Comparison of ENCODE assay signal across 18 cellular contexts in the genomic region with DNA sequence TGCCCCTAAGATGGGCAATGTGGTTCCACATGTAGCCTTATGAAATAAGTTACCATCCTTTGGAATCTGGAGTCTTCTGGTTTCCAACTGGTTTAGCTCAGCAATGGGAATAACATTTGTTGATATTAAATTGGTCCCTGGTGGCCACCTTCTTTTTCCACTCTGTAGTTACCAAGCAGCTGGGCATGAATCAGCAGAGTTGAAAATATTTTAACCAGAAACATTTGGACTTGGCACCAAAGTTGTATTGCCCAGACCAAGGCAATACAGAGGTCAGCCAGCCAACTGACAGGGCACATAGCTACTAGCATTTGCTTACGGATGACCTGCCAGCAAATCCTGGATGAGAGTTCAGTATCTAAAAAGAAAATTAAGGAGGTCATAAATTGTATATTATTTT. TPM values are rescaled to one million over a fixed set of nuclear protein-coding genes. Genes with fewer than 3 reads are reported as not detected.
DNase-seq lines count a peak whose midpoint lies in the region; ATAC-seq and TF ChIP-seq lines count a peak whose summit lies in the region.
"Had no signal": no experiment of that assay in that cellular context is flagged by ENCODE, and none has a peak within 500 bp of the region (broad histone marks: within the 10 kb centered on the region; RNA-seq: fewer than 3 reads in every experiment).

No MANE protein-coding gene starts in this region.

- peaks cover 23 to 35% (median 25%) of the 10 kb centered on the region in 10 experiments for H3K4me1 ChIP-seq in BLaER1 treated with 17β-estradiol and CSF1 and Interleukin-3, amounts not matched to agents 10 nM and 100 nM
- H3K4me1 ChIP-seq in heart right ventricle (peaks cover 6 to 64% (median 37%) of the 10 kb centered on the region in 9 donors), gastrocnemius medialis (peaks cover 79 to 83% of the 10 kb centered on the region in 2 donors)
- H3K4me1 ChIP-seq: lower lobe of right lung had no signal

- H3K4me3 ChIP-seq in BLaER1 treated with 17β-estradiol and CSF1 and Interleukin-3, amounts not matched to agents 10 nM and 100 nM: no peak overlapping the region
- H3K4me3 ChIP-seq in SK-N-MC (no peak overlapping the region), heart right ventricle (no peak overlapping the region), gastrocnemius medialis (no peak overlapping the region)
- H3K4me3 ChIP-seq: K562, lower lobe of right lung, uterus had no signal

- H3K27ac ChIP-seq in BLaER1 treated with 17β-estradiol and CSF1 and Interleukin-3, amounts not matched to agents 10 nM and 100 nM: peak overlapping the region in 2 of 11 experiments; percentile 19 to 35; a peak in 1 of 22 replicates
- peak overlapping the region; percentile 35 for H3K27ac ChIP-seq in SK-N-MC
- peak overlapping the region in 9 of 10 donors; percentile 38 to 87 (median 81) for H3K27ac ChIP-seq in heart right ventricle
- H3K27ac ChIP-seq in gastrocnemius medialis: peak overlapping the region; percentile 91 to 94 (median 92)
- H3K27ac ChIP-seq: C4-2B, lower lobe of right lung had no signal

- H3K4me2 ChIP-seq in BLaER1 treated with 17β-estradiol and CSF1 and Interleukin-3, amounts not matched to agents 10 nM and 100 nM: peak overlapping the region in 10 of 11 experiments; percentile 34 to 70 (median 60); a peak in 19 of 22 replicates

- no peak overlapping the region for H3K27ac Mint-ChIP-seq in T-helper 17 cell

- H3K36me3 ChIP-seq in BLaER1 treated with 17β-estradiol and CSF1 and Interleukin-3, amounts not matched to agents 10 nM and 100 nM: no peaks in the 10 kb centered on the region
- H3K36me3 ChIP-seq in SK-N-MC (ENCODE audit: insufficient read depth, low read length) (no peaks in the 10 kb centered on the region), heart right ventricle (no peaks in the 10 kb centered on the region), gastrocnemius medialis (no peaks in the 10 kb centered on the region)
- H3K36me3 ChIP-seq: lower lobe of right lung, uterus had no signal

- peaks cover 6% of the 10 kb centered on the region for H3K4me1 Mint-ChIP-seq in T-helper 17 cell
- H3K4me1 Mint-ChIP-seq: activated T-helper 17 cell treated with anti-CD3 and anti-CD28 coated beads, Interleukin-2, amount 50 U/mL, for 72 hours had no signal

- no peak overlapping the region for H3K9ac ChIP-seq in BLaER1 treated with 17β-estradiol and CSF1 and Interleukin-3, amounts not matched to agents 10 nM and 100 nM
- no peak overlapping the region for H3K9ac ChIP-seq in SK-N-MC (ENCODE audit: insufficient read length)

- intact Hi-C loops in heart right ventricle (cut with DNase I) (no loop called here), gastrocnemius medialis (cut with DNase I; ENCODE audit: low total_unique reads) (loop anchor here (1.0 to 2.0 kb wide), 2 partner anchors 54 to 58 kb away; partner anchors contain the start of gene PPM1L), head of caudate nucleus (cut with DNase I) (no loop called here)

- no peak for TF ChIP-seq POLR2A in gastrocnemius medialis (IDR thresholded peaks at IDR 0.05)

- peaks cover 6% of the 10 kb centered on the region for H3K27me3 Mint-ChIP-seq in T-helper 17 cell

- H4K20me1 ChIP-seq in BLaER1 treated with 17β-estradiol and CSF1 and Interleukin-3, amounts not matched to agents 10 nM and 100 nM: peaks cover 0 to 10% (median 0%) of the 10 kb centered on the region in 11 experiments; a peak in 3 of 22 replicates

- TF ChIP-seq CTCF in heart right ventricle (IDR thresholded peaks at IDR 0.05): no peak
- TF ChIP-seq CTCF in gastrocnemius medialis (IDR thresholded peaks at IDR 0.05 in 4 of 5, conservative IDR thresholded peaks at IDR 0.05 in 1 of 5): peak in 1 of 5 experiments; percentile 5

- in situ Hi-C loops in gastrocnemius medialis (cut with MboI; ENCODE audit: low sequenced_read_pairs in 4 of 4): loop anchor here in 1 of 4 donors (10.0 kb wide), 1 partner anchor 54 kb away; no protein-coding TSS in a partner anchor

- ATAC-seq in heart right ventricle (peak in 6 of 8 donors; percentile 17 to 44 (median 31)), gastrocnemius medialis (peak; percentile 53 to 57), HG03469 (IDR thresholded peaks at IDR 0.05; ENCODE audit: unreplicated experiment) (no peak), T-helper 17 cell (no peak)
- ATAC-seq: activated T-helper 17 cell treated with anti-CD3 and anti-CD28 coated beads, Interleukin-2, amount 50 U/mL, for 72 hours; K562 had no signal

- no peak for DNase-seq in SK-N-MC (ENCODE audit: low read depth, low spot score)
- no peak for DNase-seq in heart right ventricle
- peak; percentile 66 to 67 for DNase-seq in gastrocnemius medialis
- no peak for DNase-seq in head of caudate nucleus
- no peak for DNase-seq in NCI-H2029 (lab: John Stamatoyannopoulos, UW)
- no peak for DNase-seq in T-helper 17 cell
- DNase-seq: activated CD4-positive, alpha-beta T cell treated with anti-CD3 and anti-CD28 coated beads, Interleukin-2, amount 50 U/mL, for 4 hours; hippocampal formation; lower lobe of right lung; NCI-H1436; NCI-H510A treated with DMSO at 0.1 percent for 48 hours; nucleus accumbens; uterus had no signal

- no peaks in the 10 kb centered on the region for H3K27me3 ChIP-seq in BLaER1 treated with 17β-estradiol and CSF1 and Interleukin-3, amounts not matched to agents 10 nM and 100 nM
- H3K27me3 ChIP-seq in heart right ventricle (no peaks in the 10 kb centered on the region), gastrocnemius medialis (no peaks in the 10 kb centered on the region)
- H3K27me3 ChIP-seq: uterus had no signal

- H3K9me3 ChIP-seq in BLaER1 treated with 17β-estradiol and CSF1 and Interleukin-3, amounts not matched to agents 10 nM and 100 nM (replicated peaks in 1 of 11): no peaks in the 10 kb centered on the region
- H3K9me3 ChIP-seq in SK-N-MC (ENCODE audit: low read depth, low read length) (no peaks in the 10 kb centered on the region), heart right ventricle (no peaks in the 10 kb centered on the region), gastrocnemius medialis (no peaks in the 10 kb centered on the region), T-helper 17 cell (ENCODE audit: control insufficient read depth, low read length, poor library complexity, severe bottlenecking) (no peaks in the 10 kb centered on the region)
- H3K9me3 ChIP-seq: lower lobe of right lung, uterus had no signal

- no peak overlapping the region for H3K4me3 Mint-ChIP-seq in T-helper 17 cell
- H3K4me3 Mint-ChIP-seq: activated T-helper 17 cell treated with anti-CD3 and anti-CD28 coated beads, Interleukin-2, amount 50 U/mL, for 72 hours had no signal

- peaks cover 5% of the 10 kb centered on the region for H3K36me3 Mint-ChIP-seq in T-helper 17 cell (ENCODE audit: low read depth)

- 31 to 34% methylated on average over 1 of the region's 1 CpG for WGBS in heart right ventricle, 2 donors

RNA-seq across cellular contexts. Expression of gene PPM1L, which starts 54.3 kb away (rescaled TPM):
- 10 to 100 TPM; 35.5 to 55.5 (median 38.8) TPM for total RNA-seq in heart right ventricle
- 1 to 10 TPM; 4.4 to 6.9 TPM for polyA plus RNA-seq in heart right ventricle
- 100 to 1,000 TPM in 3 of 4 donors, 10 to 100 TPM in 1; 85.0 to 243 (median 122) TPM for total RNA-seq in gastrocnemius medialis
- 10 to 100 TPM in 1 of 2 donors, 1 to 10 TPM in 1; 3.5 to 14.6 TPM for total RNA-seq in T-helper 17 cell

Comparison
In these comparisons a context has a peak if more than half of its experiments do, and no peak if none do; other contexts are left out.
1. DNase-seq: peak in gastrocnemius medialis (2 of 2); none in SK-N-MC (single experiment), heart right ventricle (0 of 2), head of caudate nucleus (0 of 42), NCI-H2029 (single experiment) and T-helper 17 cell (0 of 3).
2. ATAC-seq: peak in heart right ventricle (6 of 8) and gastrocnemius medialis (2 of 2); none in HG03469 (single experiment) and T-helper 17 cell (single experiment).